In genomic region chr15:64814965-64815364, GRCh38 we compare ENCODE assay signal across 1 cellular context. TPM values are rescaled to one million over a fixed set of nuclear protein-coding genes. Genes with fewer than 3 reads are reported as not detected.
"Had no signal": no experiment of that assay in that cellular context is flagged by ENCODE, and none has a peak within 500 bp of the region (broad histone marks: within the 10 kb centered on the region; RNA-seq: fewer than 3 reads in every experiment).

No MANE protein-coding gene starts in this region.

RNA-seq across cellular contexts. Expression of gene RBPMS2, which starts 39.6 kb away (rescaled TPM):
- total RNA-seq: fibroblast of villous mesenchyme had no signal
